Comparison of ENCODE assay signal across 10 cellular contexts in genomic region chr13:39510296-39510695, GRCh38.
DNase-seq lines count a peak whose midpoint lies in the region; ATAC-seq and TF ChIP-seq lines count a peak whose summit lies in the region.
"Had no signal": no experiment of that assay in that cellular context is flagged by ENCODE, and none has a peak within 500 bp of the region (broad histone marks: within the 10 kb centered on the region; RNA-seq: fewer than 3 reads in every experiment).

No MANE protein-coding gene starts in this region.

- no peaks in the 10 kb centered on the region for H3K27me3 ChIP-seq in mammary epithelial cell (ENCODE audit: insufficient read depth, low read length)

- peaks cover 41% of the 10 kb centered on the region for H3K4me1 ChIP-seq in mammary epithelial cell (ENCODE audit: insufficient read depth, low read length)

- ATAC-seq in GM18907 (IDR thresholded peaks at IDR 0.05; ENCODE audit: unreplicated experiment) (peak; percentile 95), GM21825 (IDR thresholded peaks at IDR 0.05; ENCODE audit: unreplicated experiment) (peak; percentile 84), GM21723 (IDR thresholded peaks at IDR 0.05; ENCODE audit: unreplicated experiment) (no peak)

- intact Hi-C loops in mammary epithelial cell (cut with micrococcal nuclease), result no loop called here

- peak; percentile 86 for DNase-seq in NAMALWA (ENCODE audit: low spot score)
- DNase-seq in mammary epithelial cell, result peak; percentile 56
- no peak for DNase-seq in UCSD-AML1 (lab: John Stamatoyannopoulos, UW; ENCODE audit: unreplicated experiment)
- DNase-seq in activated CD4-positive, CD25-positive, alpha-beta regulatory T cell (lab: John Stamatoyannopoulos, UW), result no peak
- DNase-seq: activated T-cell treated with anti-CD3 and anti-CD28 coated beads, Interleukin-2, amount 50 U/mL, for 24 hours; foreskin fibroblast; T1000 had no signal

- H3K36me3 ChIP-seq in mammary epithelial cell (ENCODE audit: insufficient read depth, low read length), result no peaks in the 10 kb centered on the region

- in situ Hi-C loops in mammary epithelial cell (cut with MboI; ENCODE audit: low sequenced_read_pairs in 2 of 2), result no loop called here

- H3K4me3 ChIP-seq in mammary epithelial cell (replicated peaks in 1 of 3; ENCODE audit: insufficient read depth in 1 of 3, low read depth in 2 of 3, low read length in 3 of 3), result no peak overlapping the region

- no peak for TF ChIP-seq CTCF in mammary epithelial cell (conservative IDR thresholded peaks at IDR 0.05 in 1 of 2, IDR thresholded peaks at IDR 0.05 in 1 of 2; ENCODE audit: extremely low read depth in 1 of 2, insufficient read depth in 1 of 2, low read depth in 1 of 2, low read length in 2 of 2)

- dilution Hi-C loops in mammary epithelial cell (cut with HindIII; ENCODE audit: low sequenced_read_pairs), result no loop called here

- CTCF ChIA-PET in mammary epithelial cell (lab: Charles Lee; ENCODE audit: low non-redundant PET), result no interaction called here

- peak overlapping the region; percentile 25 for H3K4me2 ChIP-seq in mammary epithelial cell (ENCODE audit: insufficient read depth, low read depth, low read length)

- H3K79me2 ChIP-seq in mammary epithelial cell (ENCODE audit: insufficient read depth, low read length), result peaks cover 28% of the 10 kb centered on the region

- no peak overlapping the region for H3K9ac ChIP-seq in mammary epithelial cell (ENCODE audit: insufficient read depth, low read length)

- no TSS peak for BruUV-seq in mammary epithelial cell (replicated peaks; lab: Mats Ljungman, UMichigan)

- H3K27ac ChIP-seq in mammary epithelial cell (ENCODE audit: insufficient read depth, low read depth, low read length), result peak overlapping the region; percentile 6

- H2AFZ ChIP-seq in mammary epithelial cell (ENCODE audit: low read depth, low read length), result no peak overlapping the region

- H4K20me1 ChIP-seq in mammary epithelial cell (ENCODE audit: insufficient read depth, low read length), result no peaks in the 10 kb centered on the region

- WGBS in mammary epithelial cell (ENCODE audit: low coverage, missing lambda C conversion rate), result 10% methylated on average over 1 of the region's 1 CpG

- H3K9me3 ChIP-seq in mammary epithelial cell (replicated peaks; ENCODE audit: insufficient read depth, low read length), result no peaks in the 10 kb centered on the region

Comparison
In these comparisons a context has a peak if more than half of its experiments do, and no peak if none do; other contexts are left out.
1. DNase-seq: peak in NAMALWA (single experiment) and mammary epithelial cell (single experiment); none in UCSD-AML1 (single experiment) and activated CD4-positive, CD25-positive, alpha-beta regulatory T cell (0 of 4).